27 cellular contexts compared by ENCODE assay signal in genomic region chr5:167918492-167919267, GRCh38.
A peak's percentile ranks its signal among the peaks of the same experiment; 100 is the strongest.
DNase-seq lines count a peak whose midpoint lies in the region; ATAC-seq and FAIRE-seq lines count a peak whose summit lies in the region.
"Had no signal": no experiment of that assay in that cellular context is flagged by ENCODE, and none has a peak within 500 bp of the region (broad histone marks: within the 10 kb centered on the region; RNA-seq: fewer than 3 reads in every experiment).

No MANE protein-coding gene starts in this region.

- no peaks in the 10 kb centered on the region for H3K9me3 ChIP-seq in Karpas-422 (ENCODE audit: low read length)
- H3K9me3 ChIP-seq: Peyer's patch, SJCRH30 had no signal

- no peaks in the 10 kb centered on the region for H4K20me1 ChIP-seq in Karpas-422 (ENCODE audit: insufficient read depth, low read depth, low read length)

- H3K4me1 ChIP-seq in Karpas-422 (ENCODE audit: low read length), result no peaks in the 10 kb centered on the region
- H3K4me1 ChIP-seq: gastroesophageal sphincter, Peyer's patch, SJCRH30 had no signal

- no peak overlapping the region for H3K9ac ChIP-seq in Karpas-422 (ENCODE audit: low read length)

- H3K27ac Mint-ChIP-seq in activated naive CD4-positive, alpha-beta T cell treated with anti-CD3 and anti-CD28 coated beads, Interleukin-2, amount 50 U/mL, for 72 hours, result no peak overlapping the region
- H3K27ac Mint-ChIP-seq: activated CD4-positive, alpha-beta T cell treated with anti-CD3 and anti-CD28 coated beads for 36 hours; CD14-positive monocyte; dendritic cell treated with granulocyte-macrophage colony-stimulating factor and Interleukin-4, amounts not matched to agents 40 ng/mL and 50 ng/mL, for 4 days; T-helper 1 cell treated with Interleukin-12 subunit alpha and Interleukin-12 subunit beta and Interleukin-4 antibody, amounts not matched to agents 30 μg/mL and 1 μg/mL, for 36 hours had no signal

- H3K4me2 ChIP-seq in Karpas-422 (ENCODE audit: low read depth, low read length, poor library complexity, severe bottlenecking), result no peak overlapping the region
- H3K4me2 ChIP-seq: smooth muscle cell had no signal

- no peaks in the 10 kb centered on the region for H3K36me3 Mint-ChIP-seq in activated naive CD4-positive, alpha-beta T cell treated with anti-CD3 and anti-CD28 coated beads, Interleukin-2, amount 50 U/mL, for 72 hours
- H3K36me3 Mint-ChIP-seq: CD14-positive monocyte had no signal

- H3K27me3 ChIP-seq in Karpas-422 (ENCODE audit: low read length), result no peaks in the 10 kb centered on the region
- H3K27me3 ChIP-seq: Peyer's patch, SJCRH30 had no signal

- no peak overlapping the region for H2AFZ ChIP-seq in Karpas-422 (ENCODE audit: low read length)

- no peak overlapping the region for H3K4me3 ChIP-seq in Karpas-422 (ENCODE audit: low read length)
- H3K4me3 ChIP-seq: gastroesophageal sphincter, Peyer's patch, SJCRH30, smooth muscle cell had no signal

- ATAC-seq in left cardiac atrium, result peak; percentile 59 to 71
- no peak for ATAC-seq in activated naive CD4-positive, alpha-beta T cell treated with anti-CD3 and anti-CD28 coated beads, Interleukin-2, amount 50 U/mL, for 72 hours
- ATAC-seq: activated CD4-positive, alpha-beta T cell treated with anti-CD3 and anti-CD28 coated beads for 36 hours; gastroesophageal sphincter had no signal

- H3K27ac ChIP-seq in Karpas-422 (ENCODE audit: low read length), result no peak overlapping the region
- H3K27ac ChIP-seq: gastroesophageal sphincter, Peyer's patch, SJCRH30 had no signal

- intact Hi-C loops in left cardiac atrium (cut with DNase I), result no loop called here

- H3K36me3 ChIP-seq in Karpas-422 (ENCODE audit: insufficient read depth, low read length), result no peaks in the 10 kb centered on the region
- H3K36me3 ChIP-seq: gastroesophageal sphincter, Peyer's patch, SJCRH30 had no signal

- no peaks in the 10 kb centered on the region for H3K9me2 ChIP-seq in Karpas-422 (replicated peaks; ENCODE audit: insufficient read depth, low read length)

- peaks cover 5 to 8% of the 10 kb centered on the region in 2 donors for H3K9me3 Mint-ChIP-seq in activated naive CD4-positive, alpha-beta T cell treated with anti-CD3 and anti-CD28 coated beads, Interleukin-2, amount 50 U/mL, for 72 hours
- H3K9me3 Mint-ChIP-seq: dendritic cell treated with granulocyte-macrophage colony-stimulating factor and Interleukin-4, amounts not matched to agents 40 ng/mL and 50 ng/mL, for 4 days; T-helper 1 cell treated with Interleukin-12 subunit alpha and Interleukin-12 subunit beta and Interleukin-4 antibody, amounts not matched to agents 30 μg/mL and 1 μg/mL, for 36 hours had no signal

- no peaks in the 10 kb centered on the region for H3K79me2 ChIP-seq in Karpas-422 (ENCODE audit: low read length)

- peak; percentile 11 for FAIRE-seq in G401.6 (lab: Jason Lieb, UNC)
- FAIRE-seq: D721Med, endometrium, H54 had no signal

- peak; percentile 92 for DNase-seq in SK-N-DZ (ENCODE audit: low spot score)
- no peak for DNase-seq in left cardiac atrium
- peak; percentile 44 for DNase-seq in retina
- no peak for DNase-seq in COLO668 (lab: John Stamatoyannopoulos, UW; ENCODE audit: unreplicated experiment)
- DNase-seq in activated naive CD4-positive, alpha-beta T cell treated with anti-CD3 and anti-CD28 coated beads, Interleukin-2, amount 50 U/mL, for 72 hours (ENCODE audit: low spot score in 2 of 2), result no peak
- no peak for DNase-seq in Karpas-422
- DNase-seq: activated CD4-positive, alpha-beta T cell treated with anti-CD3 and anti-CD28 coated beads for 36 hours; activated CD8-positive, alpha-beta memory T cell treated with anti-CD3 and anti-CD28 coated beads for 24 hours; activated gamma-delta T cell treated with Interleukin-2 at 50 U/mL for 16 hours; activated T-cell treated with anti-CD3 and anti-CD28 coated beads, Interleukin-2, amount 50 U/mL, for 1 hour; IMR-90; kidney glomerular epithelial cell; mesendoderm; NCI-H1105; NCI-H2029; Peyer's patch; SJCRH30; stimulated activated CD4-positive, alpha-beta T cell treated with anti-CD3 and anti-CD28 coated beads, Interleukin-2, amount 100 ng/mL, for 24 hours had no signal

Comparison
In these comparisons a context has a peak if more than half of its experiments do, and no peak if none do; other contexts are left out.
1. DNase-seq: peak in SK-N-DZ (single experiment) and retina (single experiment); none in left cardiac atrium (single experiment), COLO668 (single experiment), activated naive CD4-positive, alpha-beta T cell treated with anti-CD3 and anti-CD28 coated beads, Interleukin-2, amount 50 U/mL, for 72 hours (0 of 2) and Karpas-422 (single experiment).
2. ATAC-seq: peak in left cardiac atrium (2 of 2); none in activated naive CD4-positive, alpha-beta T cell treated with anti-CD3 and anti-CD28 coated beads, Interleukin-2, amount 50 U/mL, for 72 hours (0 of 2).